Comparison of ENCODE assay signal across 23 cellular contexts in the genomic region with DNA sequence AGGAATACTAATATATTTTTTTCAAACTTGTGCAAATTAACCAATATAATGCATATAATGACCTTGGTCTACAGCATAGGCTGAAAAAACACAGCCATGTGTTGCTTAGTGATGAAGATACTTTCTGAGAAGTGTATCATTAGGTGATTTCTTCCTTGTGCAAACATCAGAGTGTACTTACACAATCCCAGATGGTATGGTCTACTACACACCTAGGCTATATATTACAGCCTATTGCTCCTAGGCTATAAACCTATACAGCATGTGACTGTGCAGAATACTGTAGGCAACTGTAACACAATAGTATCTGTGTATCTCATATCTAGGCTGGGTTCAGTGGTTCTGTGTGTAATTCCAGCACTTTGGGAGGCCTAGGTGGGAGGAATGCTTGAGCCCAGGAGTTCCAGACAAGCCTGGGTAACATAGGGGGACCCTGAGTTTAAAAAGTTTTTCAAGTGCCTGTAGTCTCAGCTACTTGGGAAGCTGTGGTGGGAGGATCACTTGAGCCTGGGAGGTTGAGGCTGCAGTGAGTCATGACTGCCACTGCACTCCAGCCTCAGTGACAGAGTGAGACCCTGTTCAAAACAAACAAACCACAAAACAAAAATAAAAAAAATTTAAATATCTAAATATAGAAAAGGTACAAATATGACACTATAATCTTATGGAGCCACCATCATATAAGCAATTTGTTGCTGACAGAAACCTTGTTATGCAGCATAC.
"Had no signal": no experiment of that assay in that cellular context is flagged by ENCODE, and none has a peak within 500 bp of the region (broad histone marks: within the 10 kb centered on the region; RNA-seq: fewer than 3 reads in every experiment).

No MANE protein-coding gene starts in this region.

- ATAC-seq: effector memory CD8-positive, alpha-beta T cell; gastrocnemius medialis; heart right ventricle; pancreas; psoas muscle; right lobe of liver; stimulated activated memory B cell treated with anti-CD40 and anti-IgM and Interleukin-4, amounts not matched to agents 10 μg/mL and 1 μg/mL and 100 μg/mL, for 72 hours had no signal

- FAIRE-seq: pancreas had no signal

- DNase-seq: effector memory CD8-positive, alpha-beta T cell; gastrocnemius medialis; heart right ventricle; islet precursor cell; left ventricle myocardium inferior; mesenchymal stem cell; midbrain; naive B cell; occipital lobe; pancreas; psoas muscle; retina; right lobe of liver; stimulated activated CD4-positive, alpha-beta T cell treated with anti-CD3 and anti-CD28 coated beads, Interleukin-15, amount 100 ng/mL, for 24 hours; stimulated activated CD4-positive, alpha-beta T cell treated with anti-CD3 and anti-CD28 coated beads, Interleukin-1b, Interleukin-23, amount 100 ng/mL, for 48 hours; stimulated activated CD4-positive, alpha-beta T cell treated with anti-CD3 and anti-CD28 coated beads, Interleukin-4, amount 100 ng/mL, for 24 hours; tibial artery; upper lobe of left lung; uterus had no signal

- H3K27me3 ChIP-seq: esophagus muscularis mucosa, gastrocnemius medialis, pancreas, right lobe of liver, tibial artery, upper lobe of left lung, uterus had no signal

- H3K27ac ChIP-seq: epithelial cell of prostate, esophagus muscularis mucosa, gastrocnemius medialis, heart right ventricle, left ventricle myocardium inferior, pancreas, psoas muscle, right lobe of liver, tibial artery, upper lobe of left lung, uterus had no signal

- H3K4me1 ChIP-seq: esophagus muscularis mucosa, gastrocnemius medialis, heart right ventricle, left ventricle myocardium inferior, pancreas, psoas muscle, right lobe of liver, tibial artery, upper lobe of left lung, uterus had no signal

- H3K4me3 ChIP-seq: esophagus muscularis mucosa, gastrocnemius medialis, heart right ventricle, left ventricle myocardium inferior, lung, pancreas, psoas muscle, right lobe of liver, tibial artery, upper lobe of left lung, uterus had no signal

- H3K36me3 ChIP-seq: esophagus muscularis mucosa, gastrocnemius medialis, heart right ventricle, left ventricle myocardium inferior, pancreas, right lobe of liver, tibial artery, upper lobe of left lung, uterus had no signal

- H3K9me3 ChIP-seq: esophagus muscularis mucosa, gastrocnemius medialis, heart right ventricle, left ventricle myocardium inferior, pancreas, psoas muscle, right lobe of liver, tibial artery, upper lobe of left lung, uterus had no signal
